ENCODE assay signal across 13 cellular contexts in the genomic region with DNA sequence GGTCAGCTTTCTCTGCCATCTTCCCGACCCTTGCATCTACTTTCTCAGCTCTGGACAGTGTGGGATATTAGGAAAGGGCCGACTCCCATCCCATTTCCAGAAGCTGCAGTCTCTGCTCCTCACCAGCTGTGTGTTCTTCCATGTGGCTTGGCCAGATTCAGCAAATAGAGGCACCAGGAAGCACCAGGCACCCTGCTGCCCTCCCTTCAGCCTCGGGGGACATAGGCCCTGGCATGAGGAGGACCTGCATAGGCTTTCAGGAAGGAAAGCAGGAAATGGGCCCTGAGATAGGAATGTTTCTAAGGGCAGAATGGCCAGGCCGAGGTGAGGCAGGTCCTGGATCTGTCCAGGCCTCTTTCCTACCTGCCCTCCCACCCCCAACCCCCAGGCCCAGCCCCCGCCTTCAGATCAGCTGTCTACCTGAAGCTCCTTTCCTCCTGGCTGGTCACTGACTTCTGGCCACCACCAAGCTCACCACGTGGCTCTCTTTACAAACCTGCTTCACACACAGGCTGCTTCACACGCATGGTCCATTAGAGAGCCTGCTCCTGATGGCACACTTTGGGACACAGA. TPM values are rescaled to one million over a fixed set of nuclear protein-coding genes. Genes with fewer than 3 reads are reported as not detected.
DNase-seq lines count a peak whose midpoint lies in the region; ATAC-seq, FAIRE-seq and TF ChIP-seq lines count a peak whose summit lies in the region.
"Had no signal": no experiment of that assay in that cellular context is flagged by ENCODE, and none has a peak within 500 bp of the region (broad histone marks: within the 10 kb centered on the region; RNA-seq: fewer than 3 reads in every experiment).

No MANE protein-coding gene starts in this region.

- no peak overlapping the region for H3K4me3 Mint-ChIP-seq in CD4-positive, alpha-beta T cell
- H3K4me3 Mint-ChIP-seq in activated naive CD8-positive, alpha-beta T cell treated with anti-CD3 and anti-CD28 coated beads for 36 hours: no peak overlapping the region
- H3K4me3 Mint-ChIP-seq: mesothelial cell of epicardium had no signal

- H3K27me3 ChIP-seq in CD4-positive, alpha-beta T cell (ENCODE audit: control insufficient read depth, insufficient read depth, low read length): no peaks in the 10 kb centered on the region
- no peaks in the 10 kb centered on the region for H3K27me3 ChIP-seq in keratinocyte (ENCODE audit: control insufficient read depth, extremely low read depth, insufficient read depth, low read length)
- H3K27me3 ChIP-seq in effector memory CD4-positive, alpha-beta T cell (replicated peaks; ENCODE audit: control insufficient read depth, insufficient read depth, low read length, poor library complexity, severe bottlenecking): no peaks in the 10 kb centered on the region
- H3K27me3 ChIP-seq: heart left ventricle had no signal

- H3K27ac Mint-ChIP-seq in CD4-positive, alpha-beta T cell: peak overlapping the region; percentile 74
- H3K27ac Mint-ChIP-seq in activated naive CD8-positive, alpha-beta T cell treated with anti-CD3 and anti-CD28 coated beads for 36 hours: peak overlapping the region; percentile 89
- H3K27ac Mint-ChIP-seq: mesothelial cell of epicardium had no signal

- FAIRE-seq in keratinocyte (lab: Jason Lieb, UNC) (peak; percentile 51), GM12891 (lab: Jason Lieb, UNC) (no peak)

- dilution Hi-C loops in keratinocyte (cut with MboI; ENCODE audit: extremely low pct_ligation_motif_present, low sequenced_read_pairs): no loop called here

- H2AFZ ChIP-seq in keratinocyte (ENCODE audit: control insufficient read depth, low read length): peak overlapping the region; percentile 97

- H3K9me3 Mint-ChIP-seq in CD4-positive, alpha-beta T cell: no peaks in the 10 kb centered on the region
- no peaks in the 10 kb centered on the region for H3K9me3 Mint-ChIP-seq in activated naive CD8-positive, alpha-beta T cell treated with anti-CD3 and anti-CD28 coated beads for 36 hours
- H3K9me3 Mint-ChIP-seq: mesothelial cell of epicardium had no signal

- intact Hi-C loops in CD4-positive, alpha-beta T cell (cut with DNase I, micrococcal nuclease): no loop called here

- POLR2A ChIA-PET in CD4-positive, alpha-beta T cell (lab: Charles Lee): interaction anchor here (0.6 to 3.1 kb wide), 2 partner anchors 28 to 30 kb away, joined by 3 to 21 read pairs; partner anchors contain the start of gene PURB

- no peak overlapping the region for H3K4me3 ChIP-seq in keratinocyte (ENCODE audit: control insufficient read depth in 2 of 3, extremely low read depth in 1 of 3, insufficient read depth in 2 of 3, low read depth in 1 of 3, low read length in 3 of 3)
- H3K4me3 ChIP-seq in effector memory CD4-positive, alpha-beta T cell (ENCODE audit: insufficient read depth, low read depth, low read length, poor library complexity, severe bottlenecking): no peak overlapping the region
- H3K4me3 ChIP-seq: heart left ventricle had no signal

- no peaks in the 10 kb centered on the region for H3K9me3 ChIP-seq in CD4-positive, alpha-beta T cell (ENCODE audit: control insufficient read depth, low read length)
- H3K9me3 ChIP-seq in keratinocyte (ENCODE audit: control insufficient read depth, low read depth, low read length): no peaks in the 10 kb centered on the region
- no peaks in the 10 kb centered on the region for H3K9me3 ChIP-seq in effector memory CD4-positive, alpha-beta T cell (ENCODE audit: control insufficient read depth, low read length)
- H3K9me3 ChIP-seq: heart left ventricle had no signal

- H3K36me3 Mint-ChIP-seq in CD4-positive, alpha-beta T cell (ENCODE audit: low read depth): no peaks in the 10 kb centered on the region
- no peaks in the 10 kb centered on the region for H3K36me3 Mint-ChIP-seq in activated naive CD8-positive, alpha-beta T cell treated with anti-CD3 and anti-CD28 coated beads for 36 hours
- H3K36me3 Mint-ChIP-seq: mesothelial cell of epicardium had no signal

- CTCF ChIA-PET in CD4-positive, alpha-beta T cell (lab: Charles Lee): no interaction called here

- TF ChIP-seq CTCF in CD4-positive, alpha-beta T cell (IDR thresholded peaks at IDR 0.05): no peak
- TF ChIP-seq CTCF in keratinocyte (optimal IDR thresholded peaks at IDR 0.05 in 1 of 3, IDR thresholded peaks at IDR 0.05 in 1 of 3, conservative IDR thresholded peaks at IDR 0.05 in 1 of 3; ENCODE audit: extremely low read depth in 1 of 3, insufficient read depth in 2 of 3, low read length in 3 of 3): no peak

- no peaks in the 10 kb centered on the region for H3K79me2 ChIP-seq in keratinocyte (ENCODE audit: control insufficient read depth, insufficient read depth, low read length)

- H3K27ac ChIP-seq in CD4-positive, alpha-beta T cell (ENCODE audit: low read depth, low read length): no peak overlapping the region
- H3K27ac ChIP-seq in keratinocyte (ENCODE audit: control insufficient read depth, insufficient read depth, low read length): no peak overlapping the region
- no peak overlapping the region for H3K27ac ChIP-seq in effector memory CD4-positive, alpha-beta T cell (ENCODE audit: insufficient read depth, low read length, poor library complexity, severe bottlenecking)
- H3K27ac ChIP-seq: heart left ventricle had no signal

- peaks cover 11% of the 10 kb centered on the region for H3K4me1 ChIP-seq in keratinocyte (ENCODE audit: control insufficient read depth, extremely low read depth, insufficient read depth, low read length)
- no peaks in the 10 kb centered on the region for H3K4me1 ChIP-seq in effector memory CD4-positive, alpha-beta T cell (ENCODE audit: control insufficient read depth, insufficient read depth, low read length, poor library complexity, severe bottlenecking)

- H3K36me3 ChIP-seq in keratinocyte (ENCODE audit: control insufficient read depth in 2 of 2, extremely low read depth in 1 of 2, insufficient read depth in 2 of 2, low read length in 2 of 2): no peaks in the 10 kb centered on the region
- no peaks in the 10 kb centered on the region for H3K36me3 ChIP-seq in effector memory CD4-positive, alpha-beta T cell (ENCODE audit: control insufficient read depth, insufficient read depth, low read length)
- H3K36me3 ChIP-seq: heart left ventricle had no signal

- no peak for ATAC-seq in CD4-positive, alpha-beta T cell (ENCODE audit: poor library complexity)
- no peak for ATAC-seq in HG03280 (IDR thresholded peaks at IDR 0.05; ENCODE audit: unreplicated experiment)

- TF ChIP-seq POLR2A in GM12891 (IDR thresholded peaks at IDR 0.05; ENCODE audit: low read depth, low read length): no peak

- H3K27me3 Mint-ChIP-seq in CD4-positive, alpha-beta T cell: no peaks in the 10 kb centered on the region
- H3K27me3 Mint-ChIP-seq in activated naive CD8-positive, alpha-beta T cell treated with anti-CD3 and anti-CD28 coated beads for 36 hours: no peaks in the 10 kb centered on the region

- no peak overlapping the region for H3K9ac ChIP-seq in keratinocyte (ENCODE audit: control insufficient read depth, extremely low read depth, insufficient read depth, low read length)

- DNase-seq in CD4-positive, alpha-beta T cell: no peak
- DNase-seq in HT-29 (ENCODE audit: low spot score): peak; percentile 32
- no peak for DNase-seq in activated naive CD8-positive, alpha-beta T cell treated with anti-CD3 and anti-CD28 coated beads for 36 hours
- no peak for DNase-seq in keratinocyte (ENCODE audit: low read depth, low spot score)
- DNase-seq in epidermal melanocyte (ENCODE audit: insufficient read length, low spot score): no peak
- no peak for DNase-seq in effector memory CD4-positive, alpha-beta T cell
- no peak for DNase-seq in GM12891 (ENCODE audit: insufficient read length, low spot score)
- DNase-seq: Calu3, heart left ventricle, IMR-90, NCI-H446 treated with DMSO at 0.1 percent for 48 hours had no signal

- H3K4me1 Mint-ChIP-seq in CD4-positive, alpha-beta T cell (ENCODE audit: low read depth): peaks cover 6% of the 10 kb centered on the region
- peaks cover 26% of the 10 kb centered on the region for H3K4me1 Mint-ChIP-seq in activated naive CD8-positive, alpha-beta T cell treated with anti-CD3 and anti-CD28 coated beads for 36 hours
- H3K4me1 Mint-ChIP-seq: mesothelial cell of epicardium had no signal

- H3K9me1 ChIP-seq in keratinocyte (ENCODE audit: control insufficient read depth, extremely low read depth, insufficient read depth, low read length): no peaks in the 10 kb centered on the region

- no peaks in the 10 kb centered on the region for H4K20me1 ChIP-seq in keratinocyte (ENCODE audit: control insufficient read depth, extremely low read depth, insufficient read depth, low read length)

- H3K4me2 ChIP-seq in keratinocyte (ENCODE audit: control insufficient read depth, extremely low read depth, insufficient read depth, low read depth, low read length): peak overlapping the region; percentile 48

TF ChIP-seq in GM12891, 5 proteins besides CTCF, POLR2A, EP300 and RAD21:
- TF ChIP-seq PAX5 (IDR thresholded peaks at IDR 0.05; ENCODE audit: insufficient read depth, low read length, severe bottlenecking) (no peak), POLR2AphosphoS5 (IDR thresholded peaks at IDR 0.05; ENCODE audit: low read depth, low read length) (no peak)

RNA-seq across cellular contexts. Expression of gene PURB, which starts 27.5 kb away (rescaled TPM):
- total RNA-seq in CD4-positive, alpha-beta T cell: 10 to 100 TPM; 17.0 to 17.4 TPM
- total RNA-seq in HT-29 (2014; rRNA removed; shearing (Covaris generic)): 11.6 and 13.2 TPM in 2 replicates
- total RNA-seq in activated naive CD8-positive, alpha-beta T cell treated with anti-CD3 and anti-CD28 coated beads for 36 hours: 10 to 100 TPM; 30.1 to 31.5 TPM
- 5.1 to 7.7 TPM (median 5.7 TPM) in 3 replicates for polyA plus RNA-seq in keratinocyte
- polyA plus RNA-seq in keratinocyte (2011; ENCODE audit: low read depth): 6.2 TPM
- polyA plus RNA-seq in keratinocyte (2011; cell fraction: cytosol; rRNA removed): 5.3 and 9.5 TPM in 2 replicates
- polyA plus RNA-seq in keratinocyte (2011; cell fraction: nucleus; rRNA removed): 8.4 and 10.7 TPM in 2 replicates
- 11.6 and 12.4 TPM in 2 replicates for polyA plus RNA-seq in keratinocyte (2012; ENCODE audit: low replicate concordance)
- 3.9 to 9.6 TPM (median 4.3 TPM) in 3 replicates for polyA minus RNA-seq in keratinocyte
- polyA minus RNA-seq in keratinocyte (2011; cell fraction: cytosol; rRNA and poly(A)+ RNA removed): 10.7 TPM
- 9.0 and 17.5 TPM in 2 replicates for polyA minus RNA-seq in keratinocyte (2011; cell fraction: nucleus; rRNA and poly(A)+ RNA removed)
- 6.8 TPM for polyA plus RNA-seq in GM12891 (2012; ENCODE audit: low read depth, missing spikeins)
